Comparison of ENCODE assay signal across 23 cellular contexts in genomic region chr5:39854771-39855170, GRCh38.
DNase-seq lines count a peak whose midpoint lies in the region; ATAC-seq and FAIRE-seq lines count a peak whose summit lies in the region.
"Had no signal": no experiment of that assay in that cellular context is flagged by ENCODE, and none has a peak within 500 bp of the region (broad histone marks: within the 10 kb centered on the region; RNA-seq: fewer than 3 reads in every experiment).

No MANE protein-coding gene starts in this region.

- FAIRE-seq in RCC 7860 (lab: Jason Lieb, UNC), result peak; percentile 97
- FAIRE-seq: D721Med, GM12891, GM19239, H1 had no signal

- peak; percentile 70 for ATAC-seq in HG03139 (IDR thresholded peaks at IDR 0.05; ENCODE audit: unreplicated experiment)
- ATAC-seq in HG03432 (IDR thresholded peaks at IDR 0.05; ENCODE audit: unreplicated experiment), result no peak
- ATAC-seq: A549, HCT116 had no signal

- DNase-seq in RCC 7860 (ENCODE audit: low spot score) (no peak), left kidney (ENCODE audit: low read depth, low spot score) (peak; percentile 1), DMS53 treated with DMSO at 0.1 percent for 48 hours (lab: John Stamatoyannopoulos, UW; ENCODE audit: unreplicated experiment) (no peak)
- DNase-seq in activated CD4-positive, alpha-beta T cell treated with anti-CD3 and anti-CD28 coated beads, Interleukin-2, amount 50 U/mL, for 48 hours, result no peak
- DNase-seq: 8988T; ACHN; AML-193; BE2C; CD4-positive, alpha-beta T cell; CD8-positive, alpha-beta memory T cell; DMS 273 treated with DMSO at 0.1 percent for 48 hours; DMS79 treated with DMSO at 0.1 percent for 48 hours; GF-D8; GM23248; H9 had no signal
